ENCODE assay signal across 15 cellular contexts in the genomic region with DNA sequence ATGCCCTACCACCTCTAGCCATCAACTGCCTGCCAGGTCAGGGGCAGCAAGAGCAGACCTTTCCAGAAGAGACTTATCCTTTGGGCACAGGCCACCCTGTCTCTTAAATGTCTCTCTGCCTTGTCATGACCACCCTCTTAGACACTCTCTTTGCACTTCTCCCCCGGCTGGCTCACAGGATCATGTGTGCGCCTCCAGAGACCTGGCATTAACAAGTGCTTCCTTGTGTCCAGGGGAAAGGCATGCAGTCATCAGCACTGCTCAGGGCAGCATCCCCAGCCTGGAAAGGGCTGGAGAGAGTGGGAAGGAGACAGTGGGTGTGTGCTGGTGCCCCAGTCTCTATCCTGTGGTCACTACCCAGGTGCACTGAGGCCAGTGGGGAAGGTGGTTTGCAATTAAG.
"Had no signal": no experiment of that assay in that cellular context is flagged by ENCODE, and none has a peak within 500 bp of the region (broad histone marks: within the 10 kb centered on the region; RNA-seq: fewer than 3 reads in every experiment).

No MANE protein-coding gene starts in this region.

- H3K9me3 Mint-ChIP-seq: immature natural killer cell, nephron progenitor cell had no signal

- DNase-seq: colonic mucosa; dermis blood vessel endothelial cell; esophagus squamous epithelium; foreskin fibroblast; immature natural killer cell; mesendoderm; naive B cell; nephron progenitor cell; ovary; small intestine; stimulated activated CD4-positive, alpha-beta T cell treated with anti-CD3 and anti-CD28 coated beads, Interleukin-2, amount 100 ng/mL, for 48 hours; stimulated activated naive CD4-positive, alpha-beta T cell treated with Interleukin-2 at 50 U/mL for 16 hours; trophoblast cell had no signal

- H3K36me3 ChIP-seq: colonic mucosa, neutrophil, ovary, right atrium auricular region had no signal

- H3K36me3 Mint-ChIP-seq: immature natural killer cell, naive B cell had no signal

- H3K4me1 ChIP-seq: colonic mucosa had no signal

- H3K4me3 ChIP-seq: colonic mucosa, esophagus squamous epithelium, ovary, right atrium auricular region had no signal

- H3K4me3 Mint-ChIP-seq: nephron progenitor cell had no signal

- H3K27ac Mint-ChIP-seq: immature natural killer cell, naive B cell, nephron progenitor cell had no signal

- H3K27ac ChIP-seq: colonic mucosa, esophagus squamous epithelium, neutrophil, ovary, right atrium auricular region had no signal

- H3K27me3 ChIP-seq: colonic mucosa, esophagus squamous epithelium, neutrophil, ovary, right atrium auricular region had no signal

- H3K9me3 ChIP-seq: colonic mucosa, esophagus squamous epithelium, neutrophil, ovary, right atrium auricular region had no signal

- H3K4me1 Mint-ChIP-seq: naive B cell had no signal
